17 cellular contexts compared by ENCODE assay signal in genomic region chr4:170398228-170398627, GRCh38.
DNase-seq lines count a peak whose midpoint lies in the region; ATAC-seq, FAIRE-seq and TF ChIP-seq lines count a peak whose summit lies in the region.
"Had no signal": no experiment of that assay in that cellular context is flagged by ENCODE, and none has a peak within 500 bp of the region (broad histone marks: within the 10 kb centered on the region; RNA-seq: fewer than 3 reads in every experiment).

No MANE protein-coding gene starts in this region.

- POLR2A ChIA-PET in PC-3 (lab: Charles Lee; ENCODE audit: unreplicated experiment), result no interaction called here

- no TSS peak for BruUV-seq in PC-3 (replicated peaks; lab: Mats Ljungman, UMichigan)

- DNase-seq in PC-3, result peak; percentile 22
- peak; percentile 30 for DNase-seq in fibroblast of mammary gland (ENCODE audit: low read depth)
- DNase-seq in small intestine, result peak; percentile 70
- DNase-seq in stimulated activated CD4-positive, alpha-beta T cell treated with anti-CD3 and anti-CD28 coated beads, Interleukin-2, amount 100 ng/mL, for 24 hours, result no peak
- no peak for DNase-seq in mucosa of descending colon
- DNase-seq: BE2C; CD4-positive, alpha-beta memory T cell; DMS79; HCEC 1CT; HFFc6 had no signal

- no peaks in the 10 kb centered on the region for H3K79me2 ChIP-seq in PC-3 (ENCODE audit: low read length)

- CTCF ChIA-PET in PC-3 (lab: Charles Lee), result no interaction called here

- H3K4me1 ChIP-seq in PC-3 (ENCODE audit: insufficient read depth, low read length) (peaks cover 26% of the 10 kb centered on the region), small intestine (ENCODE audit: control insufficient read depth in 2 of 2, insufficient read depth in 1 of 2, low read depth in 1 of 2, low read length in 1 of 2) (no peaks in the 10 kb centered on the region), mucosa of descending colon (ENCODE audit: low read depth) (no peaks in the 10 kb centered on the region)
- H3K4me1 ChIP-seq: A549, BE2C had no signal

- intact Hi-C loops in PC-3 (cut with micrococcal nuclease), result no loop called here
- intact Hi-C loops in mucosa of descending colon (cut with DNase I, micrococcal nuclease), result no loop called here

- no peak for ATAC-seq in PC-3
- ATAC-seq in SK-N-SH treated with all-trans-retinoic acid at 6 μM for 48 hours, result peak; percentile 13
- ATAC-seq in HG02970 (IDR thresholded peaks at IDR 0.05; ENCODE audit: low FRiP score, unreplicated experiment), result no peak
- ATAC-seq in mucosa of descending colon, result no peak
- ATAC-seq: A549 had no signal

- H3F3A ChIP-seq in PC-3 (ENCODE audit: low read length, unreplicated experiment), result no peaks in the 10 kb centered on the region

- H3K4me2 ChIP-seq in PC-3 (ENCODE audit: low read length), result no peak overlapping the region
- H3K4me2 ChIP-seq: A549 had no signal

- no peak for TF ChIP-seq CTCF in PC-3 (conservative IDR thresholded peaks at IDR 0.05; ENCODE audit: low read depth, low read length)
- no peak for TF ChIP-seq CTCF in fibroblast of mammary gland (conservative IDR thresholded peaks at IDR 0.05; ENCODE audit: control insufficient read depth, insufficient read depth, low read depth, low read length)
- TF ChIP-seq CTCF in mucosa of descending colon (IDR thresholded peaks at IDR 0.05), result no peak

- H3K36me3 ChIP-seq in PC-3 (ENCODE audit: low read depth, low read length) (no peaks in the 10 kb centered on the region), small intestine (ENCODE audit: control insufficient read depth in 2 of 2, insufficient read depth in 2 of 2, low read length in 2 of 2) (no peaks in the 10 kb centered on the region), mucosa of descending colon (ENCODE audit: low read depth) (no peaks in the 10 kb centered on the region)
- H3K36me3 ChIP-seq: BE2C had no signal

- no peak overlapping the region for H3K9ac ChIP-seq in PC-3 (ENCODE audit: low read length)

- H3K9me3 ChIP-seq in PC-3 (ENCODE audit: low read length), result no peaks in the 10 kb centered on the region
- no peaks in the 10 kb centered on the region for H3K9me3 ChIP-seq in small intestine (ENCODE audit: control insufficient read depth, low read depth)
- H3K9me3 ChIP-seq in mucosa of descending colon, result no peaks in the 10 kb centered on the region
- H3K9me3 ChIP-seq: A549, BE2C had no signal

- no peaks in the 10 kb centered on the region for H3K27me3 ChIP-seq in PC-3 (ENCODE audit: low read length)
- no peaks in the 10 kb centered on the region for H3K27me3 ChIP-seq in small intestine (ENCODE audit: control insufficient read depth in 2 of 2, insufficient read depth in 2 of 2, low read length in 2 of 2)

- H3K4me3 ChIP-seq in PC-3 (ENCODE audit: low read length) (no peak overlapping the region), fibroblast of mammary gland (ENCODE audit: control insufficient read depth, low read depth, low read length) (no peak overlapping the region), small intestine (ENCODE audit: low read depth in 1 of 2, low read length in 2 of 2) (no peak overlapping the region), mucosa of descending colon (no peak overlapping the region)
- H3K4me3 ChIP-seq: A549 had no signal

- no peak for FAIRE-seq in small intestine (lab: Jason Lieb, UNC)
- FAIRE-seq: A549, G401.6, GM19239, H1 had no signal

- H3K27ac ChIP-seq in PC-3 (ENCODE audit: low read length) (no peak overlapping the region), small intestine (ENCODE audit: low read depth in 1 of 2, low read length in 1 of 2) (no peak overlapping the region)
- H3K27ac ChIP-seq: A549, C4-2B had no signal

- no peaks in the 10 kb centered on the region for H4K20me1 ChIP-seq in PC-3 (ENCODE audit: low read length)

- H2AFZ ChIP-seq in PC-3 (ENCODE audit: low read length), result no peak overlapping the region

- H3K9me2 ChIP-seq in PC-3 (replicated peaks; ENCODE audit: low read length), result no peaks in the 10 kb centered on the region

TF ChIP-seq in SK-N-SH treated with all-trans-retinoic acid at 6 μM for 48 hours, 23 proteins besides CTCF, POLR2A, EP300 and RAD21:
- no peak for TF ChIP-seq ZFP30 (CRISPR knock-in tag; IDR thresholded peaks at IDR 0.05)

Comparison
In these comparisons a context has a peak if more than half of its experiments do, and no peak if none do; other contexts are left out.
1. DNase-seq: peak in PC-3 (single experiment), fibroblast of mammary gland (single experiment) and small intestine (single experiment); none in stimulated activated CD4-positive, alpha-beta T cell treated with anti-CD3 and anti-CD28 coated beads, Interleukin-2, amount 100 ng/mL, for 24 hours (0 of 2) and mucosa of descending colon (0 of 3).